ENCODE assay signal across 8 cellular contexts in the genomic region with DNA sequence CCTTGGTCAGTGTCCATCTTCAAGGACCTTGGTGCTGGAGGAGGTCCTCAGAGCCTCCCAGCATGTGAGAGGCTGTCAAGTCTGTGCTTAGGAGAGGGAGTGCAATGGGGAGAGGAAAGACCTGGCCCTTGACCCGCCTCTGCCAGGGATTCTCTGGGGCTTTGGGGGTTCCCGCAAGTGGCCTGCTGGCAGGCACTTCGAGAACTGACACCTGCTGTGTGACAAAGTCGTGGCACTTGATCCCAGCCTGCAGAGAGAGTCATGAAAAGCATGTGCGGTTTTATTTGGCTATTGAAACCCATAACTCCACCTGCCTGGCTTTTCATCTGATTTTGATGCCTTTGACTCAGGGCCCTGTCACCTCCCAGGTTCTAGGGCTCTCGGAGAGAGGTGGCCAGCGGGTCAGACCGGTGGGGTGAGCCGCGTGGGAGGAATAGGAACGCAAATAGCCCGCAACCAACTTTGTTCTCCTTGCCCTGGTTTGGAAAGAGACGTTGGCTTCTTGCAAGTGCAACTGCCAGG. TPM values are rescaled to one million over a fixed set of nuclear protein-coding genes. Genes with fewer than 3 reads are reported as not detected.
DNase-seq lines count a peak whose midpoint lies in the region; ATAC-seq and TF ChIP-seq lines count a peak whose summit lies in the region.

No MANE protein-coding gene starts in this region.

- TF ChIP-seq RAD21 in liver (IDR thresholded peaks at IDR 0.05), result no peak

- H3K27ac ChIP-seq in PC-9 (peak overlapping the region; percentile 34; the same call in 1 of the 2 replicates), liver (ENCODE audit: low read depth in 1 of 2, low read length in 2 of 2) (peak overlapping the region; percentile 2 to 61)

- POLR2A ChIA-PET in PC-9 (lab: Charles Lee; ENCODE audit: unreplicated experiment), result no interaction called here

- H2AFZ ChIP-seq in PC-9, result no peak overlapping the region

- H3K9ac ChIP-seq in liver (ENCODE audit: low read depth in 1 of 2, low read length in 2 of 2), result no peak overlapping the region

- H4K20me1 ChIP-seq in PC-9 (ENCODE audit: insufficient read depth), result peaks cover 86% of the 10 kb centered on the region

- H3K9me2 ChIP-seq in PC-9 (ENCODE audit: insufficient read depth), result no peaks in the 10 kb centered on the region

- peaks cover 88% of the 10 kb centered on the region for H3K79me2 ChIP-seq in PC-9 (ENCODE audit: low read depth)

- no peak overlapping the region for H3K4me3 ChIP-seq in PC-9
- no peak overlapping the region for H3K4me3 ChIP-seq in liver (ENCODE audit: low read depth in 1 of 3, low read length in 3 of 3)

- BruUV-seq in PC-9 (replicated peaks; lab: Mats Ljungman, UMichigan), result no TSS peak

- H3K4me2 ChIP-seq in PC-9, result peak overlapping the region; percentile 59

- TF ChIP-seq CTCF in PC-9 (conservative IDR thresholded peaks at IDR 0.05), result no peak
- no peak for TF ChIP-seq CTCF in liver (IDR thresholded peaks at IDR 0.05; ENCODE audit: low read depth, low read length, missing input control)

- H3K36me3 ChIP-seq in PC-9 (ENCODE audit: low read depth) (no peaks in the 10 kb centered on the region), liver (ENCODE audit: control insufficient read depth in 4 of 4, insufficient read depth in 3 of 4, low read depth in 1 of 4, low read length in 3 of 4) (no peaks in the 10 kb centered on the region)

- ATAC-seq in GM18517 (IDR thresholded peaks at IDR 0.05; ENCODE audit: unreplicated experiment) (peak; percentile 20), HG02571 (IDR thresholded peaks at IDR 0.05; ENCODE audit: unreplicated experiment) (peak; percentile 9)

- DNase-seq in PC-9 (peak; percentile 61 to 88), AG20443 (ENCODE audit: low spot score) (no peak), posterior vena cava (ENCODE audit: low spot score) (no peak), NCI-H446 (lab: John Stamatoyannopoulos, UW) (no peak)
- no peak for DNase-seq in effector CD8-positive, alpha-beta T cell (lab: John Stamatoyannopoulos, UW)

- WGBS in liver, result 35% methylated on average over 13 of the region's 13 CpGs

- no peaks in the 10 kb centered on the region for H3K27me3 ChIP-seq in PC-9 (ENCODE audit: insufficient read depth, low read depth)
- H3K27me3 ChIP-seq in liver (ENCODE audit: control insufficient read depth in 4 of 4, insufficient read depth in 4 of 4, low read length in 3 of 4), result no peaks in the 10 kb centered on the region

- peaks cover 38% of the 10 kb centered on the region for H3F3A ChIP-seq in PC-9 (ENCODE audit: insufficient read depth, low read depth)

- intact Hi-C loops in PC-9 (cut with micrococcal nuclease; ENCODE audit: unreplicated experiment), result no loop called here
- intact Hi-C loops in posterior vena cava (cut with DNase I), result no loop called here

- H3K9me3 ChIP-seq in PC-9 (ENCODE audit: insufficient read depth, low read depth) (no peaks in the 10 kb centered on the region), liver (ENCODE audit: control insufficient read depth in 4 of 4, low read length in 3 of 4) (no peaks in the 10 kb centered on the region)

- CTCF ChIA-PET in PC-9 (lab: Charles Lee), result no interaction called here

- H3K4me1 ChIP-seq in PC-9 (replicated peaks; ENCODE audit: insufficient read depth), result peaks cover 28% of the 10 kb centered on the region
- peaks cover 23 to 86% (median 64%) of the 10 kb centered on the region in 4 donors for H3K4me1 ChIP-seq in liver (ENCODE audit: control insufficient read depth in 4 of 4, insufficient read depth in 4 of 4, low read length in 3 of 4)

TF ChIP-seq in liver, 16 proteins besides CTCF, POLR2A, EP300 and RAD21:
- TF ChIP-seq GABPA (IDR thresholded peaks at IDR 0.05 in 1 of 2, conservative IDR thresholded peaks at IDR 0.05 in 1 of 2), result no peak
- TF ChIP-seq SP1 (IDR thresholded peaks at IDR 0.05), result no peak
- TF ChIP-seq ATF3 (IDR thresholded peaks at IDR 0.05), result no peak
- TF ChIP-seq HNF4A (conservative IDR thresholded peaks at IDR 0.05), result no peak
- no peak for TF ChIP-seq JUND (IDR thresholded peaks at IDR 0.05)
- TF ChIP-seq YY1 (IDR thresholded peaks at IDR 0.05), result no peak
- no peak for TF ChIP-seq ZBTB33 (IDR thresholded peaks at IDR 0.05)
- no peak for TF ChIP-seq RXRA (IDR thresholded peaks at IDR 0.05)
- TF ChIP-seq TAF1 (conservative IDR thresholded peaks at IDR 0.05), result no peak
- TF ChIP-seq HNF4G (IDR thresholded peaks at IDR 0.05), result no peak
- TF ChIP-seq FOXA2 (IDR thresholded peaks at IDR 0.05), result no peak
- no peak for TF ChIP-seq REST (IDR thresholded peaks at IDR 0.05)
- no peak for TF ChIP-seq EGR1 (IDR thresholded peaks at IDR 0.05; ENCODE audit: low read depth in 2 of 2)

RNA-seq across cellular contexts. Expression of gene GSE1, which starts 42.8 kb away (rescaled TPM):
- 60.0 and 83.5 TPM in 2 replicates for total RNA-seq in PC-9 (2021)
- 10 to 100 TPM; 35.9 to 37.7 TPM for total RNA-seq in liver
- polyA plus RNA-seq in liver, result 10 to 100 TPM in 1 of 2 donors, 1 to 10 TPM in 1; 9.9 to 14.4 TPM
- 10 to 100 TPM; 57.2 to 62.5 TPM for total RNA-seq in posterior vena cava

Comparison
In these comparisons a context has a peak if more than half of its experiments do, and no peak if none do; other contexts are left out.
1. DNase-seq: peak in PC-9 (2 of 2); none in AG20443 (single experiment), posterior vena cava (single experiment), effector CD8-positive, alpha-beta T cell (single experiment) and NCI-H446 (0 of 2).